In genomic region chr2:219572237-219573001, GRCh38 we compare ENCODE assay signal across 9 cellular contexts. TPM values are rescaled to one million over a fixed set of nuclear protein-coding genes. Genes with fewer than 3 reads are reported as not detected.
DNase-seq lines count a peak whose midpoint lies in the region; ATAC-seq and TF ChIP-seq lines count a peak whose summit lies in the region.
"Had no signal": no experiment of that assay in that cellular context is flagged by ENCODE, and none has a peak within 500 bp of the region (broad histone marks: within the 10 kb centered on the region; RNA-seq: fewer than 3 reads in every experiment).

TSS of gene INHA (plus strand) at chr2:219572310. CDS start at chr2:219572375, 65 bp downstream.

- H3K4me1 ChIP-seq in mucosa of descending colon (ENCODE audit: low read depth) (peaks cover 15% of the 10 kb centered on the region), transverse colon (peaks cover 3 to 17% (median 8%) of the 10 kb centered on the region in 4 donors)

- H3K4me1 Mint-ChIP-seq in activated naive CD4-positive, alpha-beta T cell treated with anti-CD3 and anti-CD28 coated beads for 36 hours (ENCODE audit: low read depth): no peaks in the 10 kb centered on the region

- TF ChIP-seq EP300 in transverse colon (IDR thresholded peaks at IDR 0.05; ENCODE audit: low read depth): no peak

- H3K27ac Mint-ChIP-seq in activated naive CD4-positive, alpha-beta T cell treated with anti-CD3 and anti-CD28 coated beads for 36 hours: no peak within 1 kb of the TSS

- peak within 1 kb of the TSS; percentile 38 to 86 (median 67) for H3K4me3 ChIP-seq in dorsolateral prefrontal cortex
- H3K4me3 ChIP-seq in mucosa of descending colon: peak within 1 kb of the TSS; percentile 17
- peak within 1 kb of the TSS; percentile 53 to 74 (median 57) for H3K4me3 ChIP-seq in transverse colon

- no peak for ATAC-seq in mucosa of descending colon
- no peak for ATAC-seq in HG03097 (IDR thresholded peaks at IDR 0.05; ENCODE audit: low FRiP score, unreplicated experiment)

- no peaks in the 10 kb centered on the region for H3K36me3 ChIP-seq in mucosa of descending colon (ENCODE audit: low read depth)
- H3K36me3 ChIP-seq in transverse colon: no peaks in the 10 kb centered on the region

- H3K27me3 Mint-ChIP-seq in activated naive CD4-positive, alpha-beta T cell treated with anti-CD3 and anti-CD28 coated beads for 36 hours (ENCODE audit: low read depth): peaks cover 36% of the 10 kb centered on the region

- H3K27me3 ChIP-seq in dorsolateral prefrontal cortex: peaks cover 0 to 29% (median 0%) of the 10 kb centered on the region in 45 donors
- H3K27me3 ChIP-seq in transverse colon: peaks cover 37% of the 10 kb centered on the region

- TF ChIP-seq POLR2A in transverse colon (IDR thresholded peaks at IDR 0.05): no peak

- WGBS in transverse colon (ENCODE audit: low coverage in 1 of 2), 2 donors: 80 to 84% methylated on average over 1 to 13 of the region's 13 CpGs

- in situ Hi-C loops in transverse colon (cut with MboI; ENCODE audit: low pct_ligation_motif_present in 1 of 4, low pct_unique_long_range_greater_than_20kb in 1 of 4, low sequenced_read_pairs in 3 of 4): no loop called here

- no peaks in the 10 kb centered on the region for H3K9me3 Mint-ChIP-seq in activated naive CD4-positive, alpha-beta T cell treated with anti-CD3 and anti-CD28 coated beads for 36 hours

- intact Hi-C loops in activated naive CD4-positive, alpha-beta T cell treated with anti-CD3 and anti-CD28 coated beads for 36 hours (cut with micrococcal nuclease): no loop called here
- intact Hi-C loops in dorsolateral prefrontal cortex (cut with DNase I): no loop called here
- intact Hi-C loops in mucosa of descending colon (cut with DNase I, micrococcal nuclease): no loop called here
- intact Hi-C loops in transverse colon (cut with DNase I; ENCODE audit: low total_unique reads): no loop called here

- TF ChIP-seq CTCF in dorsolateral prefrontal cortex (IDR thresholded peaks at IDR 0.05 in 54 of 56, conservative IDR thresholded peaks at IDR 0.05 in 2 of 56; ENCODE audit: low read depth in 1 of 56, partially characterized antibody in 56 of 56) (no peak), mucosa of descending colon (IDR thresholded peaks at IDR 0.05) (no peak), transverse colon (IDR thresholded peaks at IDR 0.05) (no peak)

- CTCF ChIA-PET in activated naive CD4-positive, alpha-beta T cell treated with anti-CD3 and anti-CD28 coated beads for 36 hours (lab: Charles Lee): interaction anchor here (0.9 to 1.4 kb wide), 2 partner anchors 12 to 169 kb away, joined by 4 to 6 read pairs; no protein-coding TSS in a partner anchor

- H3K9me3 ChIP-seq in mucosa of descending colon (no peaks in the 10 kb centered on the region), transverse colon (no peaks in the 10 kb centered on the region)

- peak within 1 kb of the TSS; percentile 36 for H3K4me3 Mint-ChIP-seq in activated naive CD4-positive, alpha-beta T cell treated with anti-CD3 and anti-CD28 coated beads for 36 hours

- DNase-seq in activated naive CD4-positive, alpha-beta T cell treated with anti-CD3 and anti-CD28 coated beads for 36 hours: no peak
- no peak for DNase-seq in activated naive CD4-positive, alpha-beta T cell (lab: John Stamatoyannopoulos, UW)
- DNase-seq in dorsolateral prefrontal cortex: no peak
- DNase-seq in mucosa of descending colon: no peak
- DNase-seq in transverse colon: no peak
- no peak for DNase-seq in SKM-1 (lab: John Stamatoyannopoulos, UW; ENCODE audit: unreplicated experiment)
- DNase-seq in stimulated activated CD4-positive, alpha-beta T cell treated with anti-CD3 and anti-CD28 coated beads, Interleukin-2, amount 100 ng/mL, for 24 hours: no peak

- peak within 1 kb of the TSS in 54 of 59 donors; percentile 3 to 92 (median 79) for H3K27ac ChIP-seq in dorsolateral prefrontal cortex
- H3K27ac ChIP-seq in transverse colon: peak within 1 kb of the TSS; percentile 65 to 90 (median 81)

- H3K36me3 Mint-ChIP-seq in activated naive CD4-positive, alpha-beta T cell treated with anti-CD3 and anti-CD28 coated beads for 36 hours (ENCODE audit: low read depth): no peaks in the 10 kb centered on the region

RNA-seq across cellular contexts. Expression of gene INHA, which starts in this region (rescaled TPM):
- not detected for total RNA-seq in activated naive CD4-positive, alpha-beta T cell treated with anti-CD3 and anti-CD28 coated beads for 36 hours
- total RNA-seq in dorsolateral prefrontal cortex (1 to 10 TPM in 111 of 120 experiments, under 1 TPM in 8, not detected in 1; 0.54 to 6.4 (median 2.5) TPM), mucosa of descending colon (under 1 TPM in 1 of 3 donors, not detected in 2; 0.19 TPM), transverse colon (not detected)
- total RNA-seq: pulmonary artery endothelial cell had no signal

Comparison
In these comparisons a context has a peak if more than half of its experiments do, and no peak if none do; other contexts are left out.
1. H3K4me3 ChIP-seq: peak in every context shown above with its lines; median percentile 67 in dorsolateral prefrontal cortex; 57 in transverse colon; 17 in mucosa of descending colon.